ENCODE assay signal across 8 cellular contexts in the genomic region with DNA sequence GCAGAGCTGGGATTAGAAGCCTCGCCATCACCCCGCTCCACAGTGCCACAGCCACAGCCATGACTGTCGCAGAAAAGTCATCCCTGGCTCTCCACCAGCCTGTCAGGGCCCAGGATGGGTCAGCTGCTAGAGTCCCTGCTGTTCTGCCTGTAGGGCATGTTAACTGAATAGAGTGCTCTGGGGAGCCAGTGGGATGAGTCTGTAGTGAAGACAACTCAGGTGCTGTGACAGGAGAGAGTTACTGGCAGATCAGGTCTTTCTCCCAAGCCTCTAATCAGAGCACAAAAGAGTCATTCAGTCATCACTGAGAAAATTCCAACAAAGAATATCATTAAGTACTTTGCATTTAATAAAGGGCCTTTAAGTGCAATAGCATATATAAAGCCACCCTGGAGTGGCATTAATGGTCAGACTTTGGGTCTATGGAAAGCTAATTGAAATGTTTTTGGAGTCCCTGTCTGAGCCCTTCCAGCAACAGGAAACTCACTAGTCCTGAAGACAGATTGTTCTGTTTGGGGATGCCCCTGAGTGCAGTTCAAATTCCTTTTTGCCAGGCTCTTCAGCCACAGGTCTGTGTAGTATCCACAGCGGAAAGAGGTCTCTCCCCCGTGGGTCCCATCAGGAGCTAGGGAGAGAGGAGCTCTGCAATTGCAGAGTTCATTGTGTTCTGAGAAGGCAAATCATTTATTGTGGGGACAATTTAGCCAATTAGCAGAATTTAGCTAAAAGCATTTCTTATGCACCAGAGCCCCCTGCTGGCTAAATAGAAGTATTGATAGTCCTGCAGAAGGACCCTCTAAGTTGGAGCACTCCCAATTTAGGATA. TPM values are rescaled to one million over a fixed set of nuclear protein-coding genes. Genes with fewer than 3 reads are reported as not detected.
DNase-seq lines count a peak whose midpoint lies in the region; ATAC-seq and TF ChIP-seq lines count a peak whose summit lies in the region.

No MANE protein-coding gene starts in this region.

- H3K9me2 ChIP-seq in Loucy (replicated peaks; ENCODE audit: low read depth, low read length) = no peaks in the 10 kb centered on the region

- no peak overlapping the region for H3K4me3 ChIP-seq in cardiac muscle cell
- H3K4me3 ChIP-seq in Loucy (ENCODE audit: low read length, poor library complexity, severe bottlenecking) = no peak overlapping the region
- no peak overlapping the region for H3K4me3 ChIP-seq in lung

- intact Hi-C loops in cardiac septum (cut with DNase I) = loop anchor here (2.0 to 5.0 kb wide), 2 partner anchors 433 to 552 kb away; no protein-coding TSS in a partner anchor

- H3K4me1 ChIP-seq in cardiac muscle cell (ENCODE audit: low read depth) (no peaks in the 10 kb centered on the region), Loucy (ENCODE audit: insufficient read depth, low read length, poor library complexity, severe bottlenecking) (no peaks in the 10 kb centered on the region), lung (ENCODE audit: control insufficient read depth in 2 of 2, insufficient read depth in 2 of 2, low read length in 2 of 2) (no peaks in the 10 kb centered on the region)

- H3K27me3 ChIP-seq in cardiac muscle cell (no peaks in the 10 kb centered on the region), Loucy (ENCODE audit: insufficient read depth, low read length, poor library complexity, severe bottlenecking) (no peaks in the 10 kb centered on the region), lung (ENCODE audit: control insufficient read depth, insufficient read depth) (no peaks in the 10 kb centered on the region)

- H3K27ac ChIP-seq in cardiac muscle cell (no peak overlapping the region), lung (ENCODE audit: low read depth in 1 of 2, low read length in 1 of 2) (no peak overlapping the region)

- ATAC-seq in lung (ENCODE audit: insufficient read depth, low FRiP score) = no peak
- ATAC-seq in GM21723 (IDR thresholded peaks at IDR 0.05; ENCODE audit: unreplicated experiment) = no peak
- ATAC-seq in HG03159 (IDR thresholded peaks at IDR 0.05; ENCODE audit: unreplicated experiment) = no peak

- no peak overlapping the region for H3K9ac ChIP-seq in Loucy (ENCODE audit: low read depth, low read length, poor library complexity, severe bottlenecking)

- H3K9me3 ChIP-seq in cardiac muscle cell (ENCODE audit: low read depth) (no peaks in the 10 kb centered on the region), Loucy (ENCODE audit: insufficient read depth, low read depth, low read length) (no peaks in the 10 kb centered on the region), lung (ENCODE audit: control insufficient read depth in 2 of 2, insufficient read depth in 1 of 2, low read length in 1 of 2) (peaks cover 15 to 16% of the 10 kb centered on the region in 2 donors)

- no peaks in the 10 kb centered on the region for H3F3A ChIP-seq in Loucy (ENCODE audit: low read depth)

- H3K4me2 ChIP-seq in Loucy (ENCODE audit: low read depth, low read length, poor library complexity, severe bottlenecking) = no peak overlapping the region

- 48 to 54% methylated on average over 5 of the region's 5 CpGs for WGBS in lung, 2 donors

- TF ChIP-seq CTCF in cardiac muscle cell (IDR thresholded peaks at IDR 0.05; ENCODE audit: low read depth, low read length) (peak; percentile 78), Loucy (conservative IDR thresholded peaks at IDR 0.05; ENCODE audit: low read length) (peak; percentile 90), lung (IDR thresholded peaks at IDR 0.05; ENCODE audit: control extremely low read depth, extremely low read depth) (peak; percentile 59)

- no peak overlapping the region for H2AFZ ChIP-seq in Loucy (ENCODE audit: low read length)

- H3K79me2 ChIP-seq in Loucy (ENCODE audit: insufficient read depth, low read length) = no peaks in the 10 kb centered on the region

- peak; percentile 67 to 79 for DNase-seq in cardiac muscle cell (ENCODE audit: low read depth in 1 of 2, low spot score in 1 of 2)
- DNase-seq in cardiac septum (ENCODE audit: low spot score) = no peak
- peak; percentile 29 to 58 for DNase-seq in SHP77 (lab: John Stamatoyannopoulos, UW)
- DNase-seq in dermis microvascular lymphatic vessel endothelial cell (ENCODE audit: low read depth in 2 of 2) = peak; percentile 20 to 57
- no peak for DNase-seq in lung (ENCODE audit: low spot score)

- no peaks in the 10 kb centered on the region for H4K20me1 ChIP-seq in Loucy (ENCODE audit: insufficient read depth, low read length, poor library complexity, severe bottlenecking)

- H3K36me3 ChIP-seq in cardiac muscle cell = no peaks in the 10 kb centered on the region
- H3K36me3 ChIP-seq in Loucy (ENCODE audit: insufficient read depth, low read length) = no peaks in the 10 kb centered on the region
- H3K36me3 ChIP-seq in lung (ENCODE audit: control insufficient read depth in 2 of 2, insufficient read depth in 2 of 2, low read length in 2 of 2) = no peaks in the 10 kb centered on the region

RNA-seq across cellular contexts. Expression of a gene that starts 45.2 kb away (rescaled TPM):
- 11.9 and 13.9 TPM in 2 replicates for total RNA-seq in cardiac muscle cell
- polyA plus RNA-seq in cardiac muscle cell = 13.8 and 14.1 TPM in 2 replicates
- total RNA-seq in cardiac septum = 18.9 TPM
- total RNA-seq in dermis microvascular lymphatic vessel endothelial cell = 3.5 and 5.2 TPM in 2 replicates
- 10 to 100 TPM; 21.7 to 49.3 TPM for total RNA-seq in lung
- polyA plus RNA-seq in lung = 10 to 100 TPM in 1 of 2 donors, 1 to 10 TPM in 1; 9.8 to 27.7 TPM

Comparison
In these comparisons a context has a peak if more than half of its experiments do, and no peak if none do; other contexts are left out.
1. DNase-seq: peak in cardiac muscle cell (2 of 2), SHP77 (2 of 2) and dermis microvascular lymphatic vessel endothelial cell (2 of 2); none in cardiac septum (single experiment) and lung (single experiment).
2. Peak in every context shown above with its lines, with median percentiles within 50 percentile points of each other: CTCF ChIP-seq.